Comparison of ENCODE assay signal across 16 cellular contexts in genomic region chr13:51380269-51380668, GRCh38. TPM values are rescaled to one million over a fixed set of nuclear protein-coding genes. Genes with fewer than 3 reads are reported as not detected.
DNase-seq lines count a peak whose midpoint lies in the region; ATAC-seq and TF ChIP-seq lines count a peak whose summit lies in the region.
"Had no signal": no experiment of that assay in that cellular context is flagged by ENCODE, and none has a peak within 500 bp of the region (broad histone marks: within the 10 kb centered on the region; RNA-seq: fewer than 3 reads in every experiment).

No MANE protein-coding gene starts in this region.

- WGBS in right cardiac atrium, result 41% methylated on average over 4 of the region's 4 CpGs

- no peaks in the 10 kb centered on the region for H3K27me3 ChIP-seq in right cardiac atrium (ENCODE audit: control insufficient read depth, insufficient read depth)
- no peaks in the 10 kb centered on the region for H3K27me3 ChIP-seq in Caco-2 (replicated peaks; ENCODE audit: control insufficient read depth, insufficient read depth, low read length)
- H3K27me3 ChIP-seq: cardiac muscle cell had no signal

- no peaks in the 10 kb centered on the region for H3K4me1 Mint-ChIP-seq in Caco-2 (ENCODE audit: low read depth, unreplicated experiment)
- H3K4me1 Mint-ChIP-seq: stimulated activated naive CD8-positive, alpha-beta T cell treated with anti-CD3 and anti-CD28 coated beads, Interleukin-15, amount 100 ng/mL, for 72 hours had no signal

- H3K9me3 Mint-ChIP-seq in Caco-2 (ENCODE audit: unreplicated experiment), result no peaks in the 10 kb centered on the region
- H3K9me3 Mint-ChIP-seq: stimulated activated naive CD8-positive, alpha-beta T cell treated with anti-CD3 and anti-CD28 coated beads, Interleukin-15, amount 100 ng/mL, for 72 hours had no signal

- no peak for TF ChIP-seq CTCF in LNCaP clone FGC (IDR thresholded peaks at IDR 0.05; ENCODE audit: control insufficient read depth, extremely low read depth, insufficient read depth)
- TF ChIP-seq CTCF in Caco-2 (IDR thresholded peaks at IDR 0.05; ENCODE audit: insufficient read depth in 1 of 2, low read depth in 1 of 2, low read length in 1 of 2, severe bottlenecking in 1 of 2, unreplicated experiment in 1 of 2), result no peak

- H3K27ac ChIP-seq in right cardiac atrium (ENCODE audit: low read length), result no peak overlapping the region
- H3K27ac ChIP-seq: cardiac muscle cell, parathyroid adenoma had no signal

- no peak overlapping the region for H3K4me3 Mint-ChIP-seq in Caco-2 (ENCODE audit: unreplicated experiment)
- H3K4me3 Mint-ChIP-seq: stimulated activated naive CD8-positive, alpha-beta T cell treated with anti-CD3 and anti-CD28 coated beads, Interleukin-15, amount 100 ng/mL, for 72 hours had no signal

- no TSS peak for BruUV-seq in Caco-2 (replicated peaks; lab: Mats Ljungman, UMichigan)

- peak; percentile 64 to 79 for ATAC-seq in right cardiac atrium
- ATAC-seq: stimulated activated naive CD8-positive, alpha-beta T cell treated with anti-CD3 and anti-CD28 coated beads, Interleukin-15, amount 100 ng/mL, for 72 hours had no signal

- intact Hi-C loops in right cardiac atrium (cut with DNase I) (no loop called here), Caco-2 (cut with micrococcal nuclease; ENCODE audit: unreplicated experiment) (no loop called here)

- H3K4me1 ChIP-seq in right cardiac atrium (ENCODE audit: control insufficient read depth, insufficient read depth, low read length) (no peaks in the 10 kb centered on the region), Caco-2 (no peaks in the 10 kb centered on the region)
- H3K4me1 ChIP-seq: parathyroid adenoma had no signal

- peaks cover 30% of the 10 kb centered on the region for H3K36me3 Mint-ChIP-seq in Caco-2 (ENCODE audit: insufficient read depth, unreplicated experiment)

- CTCF ChIA-PET in Caco-2 (lab: Charles Lee), result no interaction called here

- no peak overlapping the region for H3K4me3 ChIP-seq in LNCaP clone FGC (ENCODE audit: low read depth, low read length)
- no peak overlapping the region for H3K4me3 ChIP-seq in right cardiac atrium (ENCODE audit: low read length)
- no peak overlapping the region for H3K4me3 ChIP-seq in Caco-2 (ENCODE audit: low read depth, low read length)
- H3K4me3 ChIP-seq: cardiac muscle cell had no signal

- H3K9me3 ChIP-seq in right cardiac atrium (ENCODE audit: control insufficient read depth, low read length) (no peaks in the 10 kb centered on the region), Caco-2 (no peaks in the 10 kb centered on the region)

- H3K36me3 ChIP-seq in Caco-2 (ENCODE audit: control insufficient read depth, insufficient read depth, low read length), result no peaks in the 10 kb centered on the region; the same call in 1 of the 2 replicates

- H3K27ac Mint-ChIP-seq in Caco-2 (ENCODE audit: unreplicated experiment), result no peak overlapping the region
- H3K27ac Mint-ChIP-seq: stimulated activated naive CD8-positive, alpha-beta T cell treated with anti-CD3 and anti-CD28 coated beads, Interleukin-15, amount 100 ng/mL, for 72 hours had no signal

- POLR2A ChIA-PET in Caco-2 (lab: Charles Lee), result no interaction called here

- no peaks in the 10 kb centered on the region for H3K27me3 Mint-ChIP-seq in Caco-2 (ENCODE audit: insufficient read depth, unreplicated experiment)
- H3K27me3 Mint-ChIP-seq: stimulated activated naive CD8-positive, alpha-beta T cell treated with anti-CD3 and anti-CD28 coated beads, Interleukin-15, amount 100 ng/mL, for 72 hours had no signal

- DNase-seq in DMS153 (lab: John Stamatoyannopoulos, UW) (peak; percentile 75), LNCaP clone FGC (ENCODE audit: low read depth) (peak; percentile 44), amniotic epithelial cell (ENCODE audit: low read depth) (peak; percentile 12), right cardiac atrium (no peak), NOMO-1 (lab: John Stamatoyannopoulos, UW; ENCODE audit: unreplicated experiment in 2 of 2) (no peak), NOMO-1 treated with DMSO at 0.1 percent for 48 hours (lab: John Stamatoyannopoulos, UW; ENCODE audit: unreplicated experiment) (no peak), anterior cingulate cortex (lab: John Stamatoyannopoulos, UW) (no peak), Caco-2 (no peak)
- DNase-seq: activated T-cell treated with anti-CD3 and anti-CD28 coated beads, Interleukin-2, amount 50 U/mL, for 1 hour; kidney glomerular epithelial cell; SIG-M5; stimulated activated CD4-positive, alpha-beta T cell treated with anti-CD3 and anti-CD28 coated beads, Interleukin-4, amount 100 ng/mL, for 24 hours; stimulated activated naive CD8-positive, alpha-beta T cell treated with anti-CD3 and anti-CD28 coated beads, Interleukin-15, amount 100 ng/mL, for 72 hours had no signal

RNA-seq across cellular contexts. Expression of gene SERPINE3, which starts 40.8 kb away (rescaled TPM):
- not detected for total RNA-seq in right cardiac atrium
- polyA plus RNA-seq in right cardiac atrium, result not detected
- not detected in 2 replicates for total RNA-seq in Caco-2 (2022)
- total RNA-seq: fibroblast of villous mesenchyme had no signal

Comparison
In these comparisons a context has a peak if more than half of its experiments do, and no peak if none do; other contexts are left out.
1. DNase-seq: peak in DMS153 (single experiment), LNCaP clone FGC (single experiment) and amniotic epithelial cell (single experiment); none in right cardiac atrium (0 of 3), NOMO-1 (0 of 2), NOMO-1 treated with DMSO at 0.1 percent for 48 hours (single experiment), anterior cingulate cortex (0 of 58) and Caco-2 (0 of 2).